ENCODE assay signal across 2 cellular contexts in the genomic region with DNA sequence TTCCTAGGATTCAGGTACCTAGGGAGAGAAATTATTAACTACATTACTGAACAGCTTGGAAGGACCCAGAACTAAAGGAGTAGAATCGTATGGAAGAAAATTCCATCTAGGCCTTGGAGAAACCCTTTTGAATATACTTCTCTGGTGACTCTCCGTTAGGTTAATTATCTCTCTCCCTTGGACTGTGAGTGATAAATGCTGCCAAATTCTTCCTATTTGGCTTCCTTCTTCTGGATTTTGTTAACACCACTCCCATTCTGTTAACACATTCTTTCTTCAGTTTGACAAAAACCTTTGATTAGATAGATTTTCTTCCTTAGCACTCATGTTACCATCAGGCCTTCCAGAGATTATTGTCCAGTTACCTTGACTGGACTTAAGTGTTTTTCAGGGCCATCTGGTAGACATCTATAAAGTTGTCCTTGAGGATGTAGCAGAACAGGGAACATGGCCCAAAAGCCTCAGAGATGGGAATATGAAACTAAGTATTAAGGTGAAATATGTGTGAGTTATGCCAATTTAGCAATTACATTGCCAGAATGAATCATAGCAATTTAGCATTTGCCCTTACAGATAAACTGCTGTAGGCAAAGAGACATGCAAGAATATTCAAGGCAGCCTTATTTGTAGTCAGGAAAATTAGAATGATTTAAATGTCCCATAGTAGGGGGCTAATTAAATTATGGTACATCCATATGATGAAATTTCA.
TF ChIP-seq lines count a peak whose summit lies in the region.

No MANE protein-coding gene starts in this region.

TF ChIP-seq in SK-N-SH treated with all-trans-retinoic acid at 6 μM for 48 hours, 23 proteins besides CTCF, POLR2A, EP300 and RAD21 (continues in another document):
- TF ChIP-seq, protein P1, sequence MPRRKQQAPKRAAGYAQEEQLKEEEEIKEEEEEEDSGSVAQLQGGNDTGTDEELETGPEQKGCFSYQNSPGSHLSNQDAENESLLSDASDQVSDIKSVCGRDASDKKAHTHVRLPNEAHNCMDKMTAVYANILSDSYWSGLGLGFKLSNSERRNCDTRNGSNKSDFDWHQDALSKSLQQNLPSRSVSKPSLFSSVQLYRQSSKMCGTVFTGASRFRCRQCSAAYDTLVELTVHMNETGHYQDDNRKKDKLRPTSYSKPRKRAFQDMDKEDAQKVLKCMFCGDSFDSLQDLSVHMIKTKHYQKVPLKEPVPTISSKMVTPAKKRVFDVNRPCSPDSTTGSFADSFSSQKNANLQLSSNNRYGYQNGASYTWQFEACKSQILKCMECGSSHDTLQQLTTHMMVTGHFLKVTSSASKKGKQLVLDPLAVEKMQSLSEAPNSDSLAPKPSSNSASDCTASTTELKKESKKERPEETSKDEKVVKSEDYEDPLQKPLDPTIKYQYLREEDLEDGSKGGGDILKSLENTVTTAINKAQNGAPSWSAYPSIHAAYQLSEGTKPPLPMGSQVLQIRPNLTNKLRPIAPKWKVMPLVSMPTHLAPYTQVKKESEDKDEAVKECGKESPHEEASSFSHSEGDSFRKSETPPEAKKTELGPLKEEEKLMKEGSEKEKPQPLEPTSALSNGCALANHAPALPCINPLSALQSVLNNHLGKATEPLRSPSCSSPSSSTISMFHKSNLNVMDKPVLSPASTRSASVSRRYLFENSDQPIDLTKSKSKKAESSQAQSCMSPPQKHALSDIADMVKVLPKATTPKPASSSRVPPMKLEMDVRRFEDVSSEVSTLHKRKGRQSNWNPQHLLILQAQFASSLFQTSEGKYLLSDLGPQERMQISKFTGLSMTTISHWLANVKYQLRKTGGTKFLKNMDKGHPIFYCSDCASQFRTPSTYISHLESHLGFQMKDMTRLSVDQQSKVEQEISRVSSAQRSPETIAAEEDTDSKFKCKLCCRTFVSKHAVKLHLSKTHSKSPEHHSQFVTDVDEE (CRISPR knock-in tag; IDR thresholded peaks at IDR 0.05), result no peak
- TF ChIP-seq ZFP30 (CRISPR knock-in tag; IDR thresholded peaks at IDR 0.05) (no peak), ZNF565 (CRISPR knock-in tag; conservative IDR thresholded peaks at IDR 0.05; ENCODE audit: low read depth) (no peak), OSR1 (CRISPR knock-in tag; IDR thresholded peaks at IDR 0.05) (no peak), ZC3H10 (CRISPR knock-in tag; IDR thresholded peaks at IDR 0.05) (no peak), BACH2 (CRISPR knock-in tag; IDR thresholded peaks at IDR 0.05; ENCODE audit: borderline replicate concordance) (no peak), ZNF8 (CRISPR knock-in tag; IDR thresholded peaks at IDR 0.05) (no peak), RARB (CRISPR knock-in tag; IDR thresholded peaks at IDR 0.05) (no peak), ZNF70 (CRISPR knock-in tag; IDR thresholded peaks at IDR 0.05) (no peak), GLIS3 (CRISPR knock-in tag; IDR thresholded peaks at IDR 0.05) (no peak), PPARA (CRISPR knock-in tag; IDR thresholded peaks at IDR 0.05; ENCODE audit: borderline replicate concordance) (no peak), SNAI2 (CRISPR knock-in tag; IDR thresholded peaks at IDR 0.05) (no peak), TOX (CRISPR knock-in tag; IDR thresholded peaks at IDR 0.05; ENCODE audit: borderline replicate concordance) (no peak), TCF4 (CRISPR knock-in tag; IDR thresholded peaks at IDR 0.05; ENCODE audit: borderline replicate concordance) (0 out of 2 replicates have a peak, but pooled peaks have one; percentile 26), ARNTL (CRISPR knock-in tag; IDR thresholded peaks at IDR 0.05; ENCODE audit: borderline replicate concordance, low read depth) (no peak), ISL1 (CRISPR knock-in tag; IDR thresholded peaks at IDR 0.05) (peak; percentile 90)
- TF ChIP-seq, protein P2, sequence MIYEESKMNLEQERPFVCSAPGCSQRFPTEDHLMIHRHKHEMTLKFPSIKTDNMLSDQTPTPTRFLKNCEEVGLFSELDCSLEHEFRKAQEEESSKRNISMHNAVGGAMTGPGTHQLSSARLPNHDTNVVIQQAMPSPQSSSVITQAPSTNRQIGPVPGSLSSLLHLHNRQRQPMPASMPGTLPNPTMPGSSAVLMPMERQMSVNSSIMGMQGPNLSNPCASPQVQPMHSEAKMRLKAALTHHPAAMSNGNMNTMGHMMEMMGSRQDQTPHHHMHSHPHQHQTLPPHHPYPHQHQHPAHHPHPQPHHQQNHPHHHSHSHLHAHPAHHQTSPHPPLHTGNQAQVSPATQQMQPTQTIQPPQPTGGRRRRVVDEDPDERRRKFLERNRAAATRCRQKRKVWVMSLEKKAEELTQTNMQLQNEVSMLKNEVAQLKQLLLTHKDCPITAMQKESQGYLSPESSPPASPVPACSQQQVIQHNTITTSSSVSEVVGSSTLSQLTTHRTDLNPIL (CRISPR knock-in tag; IDR thresholded peaks at IDR 0.05; ENCODE audit: low read depth), result no peak
- TF ChIP-seq, protein P3, sequence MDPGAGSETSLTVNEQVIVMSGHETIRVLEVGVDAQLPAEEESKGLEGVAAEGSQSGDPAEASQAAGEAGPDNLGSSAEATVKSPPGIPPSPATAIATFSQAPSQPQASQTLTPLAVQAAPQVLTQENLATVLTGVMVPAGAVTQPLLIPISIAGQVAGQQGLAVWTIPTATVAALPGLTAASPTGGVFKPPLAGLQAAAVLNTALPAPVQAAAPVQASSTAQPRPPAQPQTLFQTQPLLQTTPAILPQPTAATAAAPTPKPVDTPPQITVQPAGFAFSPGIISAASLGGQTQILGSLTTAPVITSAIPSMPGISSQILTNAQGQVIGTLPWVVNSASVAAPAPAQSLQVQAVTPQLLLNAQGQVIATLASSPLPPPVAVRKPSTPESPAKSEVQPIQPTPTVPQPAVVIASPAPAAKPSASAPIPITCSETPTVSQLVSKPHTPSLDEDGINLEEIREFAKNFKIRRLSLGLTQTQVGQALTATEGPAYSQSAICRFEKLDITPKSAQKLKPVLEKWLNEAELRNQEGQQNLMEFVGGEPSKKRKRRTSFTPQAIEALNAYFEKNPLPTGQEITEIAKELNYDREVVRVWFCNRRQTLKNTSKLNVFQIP (CRISPR knock-in tag; IDR thresholded peaks at IDR 0.05; ENCODE audit: borderline replicate concordance, low read depth), result no peak
- TF ChIP-seq, protein P4, sequence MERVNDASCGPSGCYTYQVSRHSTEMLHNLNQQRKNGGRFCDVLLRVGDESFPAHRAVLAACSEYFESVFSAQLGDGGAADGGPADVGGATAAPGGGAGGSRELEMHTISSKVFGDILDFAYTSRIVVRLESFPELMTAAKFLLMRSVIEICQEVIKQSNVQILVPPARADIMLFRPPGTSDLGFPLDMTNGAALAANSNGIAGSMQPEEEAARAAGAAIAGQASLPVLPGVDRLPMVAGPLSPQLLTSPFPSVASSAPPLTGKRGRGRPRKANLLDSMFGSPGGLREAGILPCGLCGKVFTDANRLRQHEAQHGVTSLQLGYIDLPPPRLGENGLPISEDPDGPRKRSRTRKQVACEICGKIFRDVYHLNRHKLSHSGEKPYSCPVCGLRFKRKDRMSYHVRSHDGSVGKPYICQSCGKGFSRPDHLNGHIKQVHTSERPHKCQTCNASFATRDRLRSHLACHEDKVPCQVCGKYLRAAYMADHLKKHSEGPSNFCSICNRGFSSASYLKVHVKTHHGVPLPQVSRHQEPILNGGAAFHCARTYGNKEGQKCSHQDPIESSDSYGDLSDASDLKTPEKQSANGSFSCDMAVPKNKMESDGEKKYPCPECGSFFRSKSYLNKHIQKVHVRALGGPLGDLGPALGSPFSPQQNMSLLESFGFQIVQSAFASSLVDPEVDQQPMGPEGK (CRISPR knock-in tag; IDR thresholded peaks at IDR 0.05; ENCODE audit: borderline replicate concordance), result peak; percentile 39; the same call in 1 of the 2 replicates

TF ChIP-seq in SK-N-SH, 30 proteins besides CTCF, POLR2A, EP300 and RAD21 (continued from another document):
- TF ChIP-seq, protein P5, sequence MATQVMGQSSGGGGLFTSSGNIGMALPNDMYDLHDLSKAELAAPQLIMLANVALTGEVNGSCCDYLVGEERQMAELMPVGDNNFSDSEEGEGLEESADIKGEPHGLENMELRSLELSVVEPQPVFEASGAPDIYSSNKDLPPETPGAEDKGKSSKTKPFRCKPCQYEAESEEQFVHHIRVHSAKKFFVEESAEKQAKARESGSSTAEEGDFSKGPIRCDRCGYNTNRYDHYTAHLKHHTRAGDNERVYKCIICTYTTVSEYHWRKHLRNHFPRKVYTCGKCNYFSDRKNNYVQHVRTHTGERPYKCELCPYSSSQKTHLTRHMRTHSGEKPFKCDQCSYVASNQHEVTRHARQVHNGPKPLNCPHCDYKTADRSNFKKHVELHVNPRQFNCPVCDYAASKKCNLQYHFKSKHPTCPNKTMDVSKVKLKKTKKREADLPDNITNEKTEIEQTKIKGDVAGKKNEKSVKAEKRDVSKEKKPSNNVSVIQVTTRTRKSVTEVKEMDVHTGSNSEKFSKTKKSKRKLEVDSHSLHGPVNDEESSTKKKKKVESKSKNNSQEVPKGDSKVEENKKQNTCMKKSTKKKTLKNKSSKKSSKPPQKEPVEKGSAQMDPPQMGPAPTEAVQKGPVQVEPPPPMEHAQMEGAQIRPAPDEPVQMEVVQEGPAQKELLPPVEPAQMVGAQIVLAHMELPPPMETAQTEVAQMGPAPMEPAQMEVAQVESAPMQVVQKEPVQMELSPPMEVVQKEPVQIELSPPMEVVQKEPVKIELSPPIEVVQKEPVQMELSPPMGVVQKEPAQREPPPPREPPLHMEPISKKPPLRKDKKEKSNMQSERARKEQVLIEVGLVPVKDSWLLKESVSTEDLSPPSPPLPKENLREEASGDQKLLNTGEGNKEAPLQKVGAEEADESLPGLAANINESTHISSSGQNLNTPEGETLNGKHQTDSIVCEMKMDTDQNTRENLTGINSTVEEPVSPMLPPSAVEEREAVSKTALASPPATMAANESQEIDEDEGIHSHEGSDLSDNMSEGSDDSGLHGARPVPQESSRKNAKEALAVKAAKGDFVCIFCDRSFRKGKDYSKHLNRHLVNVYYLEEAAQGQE (IDR thresholded peaks at IDR 0.05; ENCODE audit: low read depth, low read length), result no peak
- TF ChIP-seq, protein P6, sequence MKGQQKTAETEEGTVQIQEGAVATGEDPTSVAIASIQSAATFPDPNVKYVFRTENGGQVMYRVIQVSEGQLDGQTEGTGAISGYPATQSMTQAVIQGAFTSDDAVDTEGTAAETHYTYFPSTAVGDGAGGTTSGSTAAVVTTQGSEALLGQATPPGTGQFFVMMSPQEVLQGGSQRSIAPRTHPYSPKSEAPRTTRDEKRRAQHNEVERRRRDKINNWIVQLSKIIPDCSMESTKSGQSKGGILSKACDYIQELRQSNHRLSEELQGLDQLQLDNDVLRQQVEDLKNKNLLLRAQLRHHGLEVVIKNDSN (IDR thresholded peaks at IDR 0.05; ENCODE audit: borderline replicate concordance, low read depth), result no peak
TF ChIP-seq in SK-N-SH: peak in this region for 0.
